9 cellular contexts compared by ENCODE assay signal in genomic region chr1:164560076-164560475, GRCh38. TPM values are rescaled to one million over a fixed set of nuclear protein-coding genes. Genes with fewer than 3 reads are reported as not detected.
DNase-seq lines count a peak whose midpoint lies in the region; TF ChIP-seq lines count a peak whose summit lies in the region.
"Had no signal": no experiment of that assay in that cellular context is flagged by ENCODE, and none has a peak within 500 bp of the region (broad histone marks: within the 10 kb centered on the region; RNA-seq: fewer than 3 reads in every experiment).

No MANE protein-coding gene starts in this region.

- no peaks in the 10 kb centered on the region for H3K9me3 Mint-ChIP-seq in activated CD4-positive, alpha-beta T cell treated with anti-CD3 and anti-CD28 coated beads, Interleukin-2, amount 10 ng/mL, durations not matched to agents 7 days and 5 days

- peak overlapping the region; percentile 99 for H3K4me3 ChIP-seq in adipocyte (ENCODE audit: low read length)
- peak overlapping the region; percentile 66 to 81 for H3K4me3 ChIP-seq in testis

- peaks cover 25% of the 10 kb centered on the region for H3K4me1 ChIP-seq in adipocyte (ENCODE audit: control insufficient read depth, insufficient read depth, low read length)
- no peaks in the 10 kb centered on the region for H3K4me1 ChIP-seq in testis

- no peaks in the 10 kb centered on the region for H3K27me3 ChIP-seq in adipocyte (replicated peaks; ENCODE audit: control insufficient read depth, insufficient read depth, low read length)
- H3K27me3 ChIP-seq in layer of hippocampus (ENCODE audit: control insufficient read depth, insufficient read depth, low read length) = no peaks in the 10 kb centered on the region
- H3K27me3 ChIP-seq in testis = no peaks in the 10 kb centered on the region

- no peaks in the 10 kb centered on the region for H3K36me3 Mint-ChIP-seq in activated CD4-positive, alpha-beta T cell treated with anti-CD3 and anti-CD28 coated beads, Interleukin-2, amount 10 ng/mL, durations not matched to agents 7 days and 5 days (ENCODE audit: low read depth)

- TF ChIP-seq CTCF in testis (IDR thresholded peaks at IDR 0.05) = no peak

- H3K36me3 ChIP-seq in adipocyte (ENCODE audit: control insufficient read depth, insufficient read depth, low read length, severe bottlenecking) (no peaks in the 10 kb centered on the region), testis (ENCODE audit: low read depth, missing control alignments) (no peaks in the 10 kb centered on the region)

- peaks cover 32% of the 10 kb centered on the region for H3K27me3 Mint-ChIP-seq in activated CD4-positive, alpha-beta T cell treated with anti-CD3 and anti-CD28 coated beads, Interleukin-2, amount 10 ng/mL, durations not matched to agents 7 days and 5 days

- H3K9me3 ChIP-seq in adipocyte (ENCODE audit: control insufficient read depth, low read length) (no peaks in the 10 kb centered on the region), testis (no peaks in the 10 kb centered on the region)

- H3K4me1 Mint-ChIP-seq in activated CD4-positive, alpha-beta T cell treated with anti-CD3 and anti-CD28 coated beads, Interleukin-2, amount 10 ng/mL, durations not matched to agents 7 days and 5 days = peaks cover 6% of the 10 kb centered on the region

- TF ChIP-seq POLR2A in testis (IDR thresholded peaks at IDR 0.05) = no peak

- peak overlapping the region; percentile 96 for H3K9ac ChIP-seq in adipocyte (ENCODE audit: low read length)

- no peak overlapping the region for H3K27ac Mint-ChIP-seq in activated CD4-positive, alpha-beta T cell treated with anti-CD3 and anti-CD28 coated beads, Interleukin-2, amount 10 ng/mL, durations not matched to agents 7 days and 5 days

- intact Hi-C loops in testis (cut with DNase I; ENCODE audit: low total_unique reads) = no loop called here

- CTCF ChIA-PET in activated CD4-positive, alpha-beta T cell treated with anti-CD3 and anti-CD28 coated beads, Interleukin-2, amount 10 ng/mL, durations not matched to agents 7 days and 5 days (lab: Charles Lee) = no interaction called here

- no peak for DNase-seq in activated CD4-positive, alpha-beta T cell treated with anti-CD3 and anti-CD28 coated beads, Interleukin-2, amount 10 ng/mL, durations not matched to agents 7 days and 5 days
- DNase-seq in activated CD4-positive, alpha-beta T cell treated with anti-CD3 and anti-CD28 coated beads for 4 hours = no peak
- DNase-seq in adipocyte (ENCODE audit: low read depth) (peak; percentile 62), testis (no peak), NCI-H1048 (lab: John Stamatoyannopoulos, UW) (no peak), SKM-1 treated with dmso at 0.1 percent for 144 hours (lab: John Stamatoyannopoulos, UW; ENCODE audit: unreplicated experiment) (no peak)
- no peak for DNase-seq in NK-92 treated with Interleukin-12 subunit alpha and Interleukin-12 subunit beta, amount 100 ng/mL, for 24 hours (lab: John Stamatoyannopoulos, UW)

- peak overlapping the region; percentile 35 for H3K4me3 Mint-ChIP-seq in activated CD4-positive, alpha-beta T cell treated with anti-CD3 and anti-CD28 coated beads, Interleukin-2, amount 10 ng/mL, durations not matched to agents 7 days and 5 days

- 1% methylated on average over 11 of the region's 11 CpGs for WGBS in testis, 2 donors

- H3K27ac ChIP-seq in layer of hippocampus (ENCODE audit: low read depth, low read length) (peak overlapping the region; percentile 46), testis (peak overlapping the region; percentile 86 to 92)

- POLR2A ChIA-PET in activated CD4-positive, alpha-beta T cell treated with anti-CD3 and anti-CD28 coated beads, Interleukin-2, amount 10 ng/mL, durations not matched to agents 7 days and 5 days (lab: Charles Lee) = no interaction called here

RNA-seq across cellular contexts. Expression of gene PBX1, which starts 1.1 kb away (rescaled TPM):
- total RNA-seq in activated CD4-positive, alpha-beta T cell treated with anti-CD3 and anti-CD28 coated beads, Interleukin-2, amount 10 ng/mL, durations not matched to agents 7 days and 5 days = under 1 TPM; 0.12 to 0.15 TPM
- 10 to 100 TPM; 20.3 to 25.0 TPM for total RNA-seq in testis
- polyA plus RNA-seq in testis (ENCODE audit: insufficient read depth, low read depth, low replicate concordance) = 20.2 TPM
- total RNA-seq: activated CD8-positive, alpha-beta memory T cell treated with anti-CD3 and anti-CD28 coated beads for 36 hours had no signal

Comparison
In these comparisons a context has a peak if more than half of its experiments do, and no peak if none do; other contexts are left out.
1. RNA of gene PBX1, which starts 1.1 kb away (total RNA-seq): 20.3 to 25.0 TPM in testis; 0.12 to 0.15 TPM in activated CD4-positive, alpha-beta T cell treated with anti-CD3 and anti-CD28 coated beads, Interleukin-2, amount 10 ng/mL, durations not matched to agents 7 days and 5 days; every median in the first group is over 10 times any median in the second.